In the genomic region with DNA sequence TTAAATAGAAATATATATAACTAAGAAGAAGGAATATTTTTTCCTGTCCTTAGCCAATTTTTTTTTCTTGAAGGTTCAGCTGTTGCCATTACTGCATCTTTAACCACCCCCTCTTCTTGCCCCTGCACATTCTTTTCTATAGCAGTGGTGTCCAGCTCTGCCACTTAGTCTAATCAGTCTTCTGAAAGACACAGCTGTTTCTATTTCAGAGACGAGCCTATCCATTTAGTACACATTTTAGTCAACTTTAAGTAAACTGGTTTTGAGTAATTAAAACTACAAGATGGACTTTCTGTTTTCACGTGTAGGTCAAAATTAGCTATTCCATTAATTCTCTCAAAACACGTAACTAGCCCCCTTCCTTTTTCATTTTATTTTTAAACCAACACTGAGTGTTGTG, we compare ENCODE assay signal across 9 cellular contexts. TPM values are rescaled to one million over a fixed set of nuclear protein-coding genes. Genes with fewer than 3 reads are reported as not detected.
DNase-seq lines count a peak whose midpoint lies in the region; ATAC-seq and TF ChIP-seq lines count a peak whose summit lies in the region.
"Had no signal": no experiment of that assay in that cellular context is flagged by ENCODE, and none has a peak within 500 bp of the region (broad histone marks: within the 10 kb centered on the region; RNA-seq: fewer than 3 reads in every experiment).

No MANE protein-coding gene starts in this region.

- H3K27me3 ChIP-seq in GM06990 (replicated peaks; ENCODE audit: control insufficient read depth, insufficient read depth, low read length) (no peaks in the 10 kb centered on the region), mesenchymal stem cell (ENCODE audit: control insufficient read depth in 1 of 2, insufficient read depth in 1 of 2, low read length in 2 of 2) (no peaks in the 10 kb centered on the region)
- H3K27me3 ChIP-seq: heart right ventricle had no signal

- H3K4me1 ChIP-seq in mesenchymal stem cell (ENCODE audit: control insufficient read depth, insufficient read depth, low read depth, low read length): no peaks in the 10 kb centered on the region

- H3K23ac ChIP-seq in mesenchymal stem cell (ENCODE audit: low read length in 2 of 2): no peak overlapping the region

- peak; percentile 69 for ATAC-seq in GM19043 (IDR thresholded peaks at IDR 0.05; ENCODE audit: low read depth, unreplicated experiment)
- peak; percentile 73 for ATAC-seq in HG02678 (IDR thresholded peaks at IDR 0.05; ENCODE audit: unreplicated experiment)
- peak; percentile 77 for ATAC-seq in HG03460 (IDR thresholded peaks at IDR 0.05; ENCODE audit: unreplicated experiment)
- ATAC-seq in SK-N-SH treated with all-trans-retinoic acid at 6 μM for 48 hours: no peak
- no peak for ATAC-seq in GM21737 (IDR thresholded peaks at IDR 0.05; ENCODE audit: unreplicated experiment)

- H3K4me2 ChIP-seq in mesenchymal stem cell (ENCODE audit: low read length, poor library complexity, severe bottlenecking): no peak overlapping the region

- TF ChIP-seq CTCF in GM06990 (IDR thresholded peaks at IDR 0.05; ENCODE audit: insufficient read depth, low read length, poor library complexity, severe bottlenecking): no peak

- H3K9ac ChIP-seq in mesenchymal stem cell (ENCODE audit: low read length): no peak overlapping the region

- H3K4me3 ChIP-seq in GM06990 (replicated peaks; ENCODE audit: low read depth, low read length) (peak overlapping the region; percentile 53), mesenchymal stem cell (ENCODE audit: insufficient read depth in 1 of 2, low read depth in 1 of 2, low read length in 2 of 2) (no peak overlapping the region)
- H3K4me3 ChIP-seq: heart right ventricle had no signal

- H3K18ac ChIP-seq in mesenchymal stem cell (ENCODE audit: low read depth in 1 of 2, low read length in 2 of 2): no peak overlapping the region

- no peak overlapping the region for H2AFZ ChIP-seq in mesenchymal stem cell (ENCODE audit: low read depth, low read length)

- no peak overlapping the region for H2BK15ac ChIP-seq in mesenchymal stem cell (ENCODE audit: low read depth, poor library complexity, severe bottlenecking)

- H3K79me1 ChIP-seq in mesenchymal stem cell (replicated peaks; ENCODE audit: low read length, poor library complexity, severe bottlenecking): peaks cover 27% of the 10 kb centered on the region

- no peak overlapping the region for H2BK5ac ChIP-seq in mesenchymal stem cell (ENCODE audit: low read depth, low read length, poor library complexity, severe bottlenecking)

- H3K14ac ChIP-seq in mesenchymal stem cell (ENCODE audit: low read length in 2 of 2): no peak overlapping the region

- no peak overlapping the region for H2BK120ac ChIP-seq in mesenchymal stem cell (ENCODE audit: low read depth, low read length)

- H3K9me3 ChIP-seq in mesenchymal stem cell (ENCODE audit: control insufficient read depth, low read length): no peaks in the 10 kb centered on the region

- no peak overlapping the region for H2BK12ac ChIP-seq in mesenchymal stem cell (ENCODE audit: low read length in 2 of 2)

- DNase-seq in GM06990 (ENCODE audit: extremely low read depth, insufficient read length) (peak; percentile 61), mesenchymal stem cell (no peak)
- DNase-seq in stimulated activated naive CD4-positive, alpha-beta T cell treated with Interleukin-2 at 50 U/mL for 16 hours (lab: John Stamatoyannopoulos, UW): no peak
- DNase-seq: heart right ventricle had no signal

- no peak overlapping the region for H2AK5ac ChIP-seq in mesenchymal stem cell (ENCODE audit: low read length, severe bottlenecking)

- no peak overlapping the region for H4K8ac ChIP-seq in mesenchymal stem cell (ENCODE audit: low read length)

- no peak overlapping the region for H3K4ac ChIP-seq in mesenchymal stem cell (ENCODE audit: low read depth in 1 of 2, low read length in 2 of 2)

- no peak overlapping the region for H3K27ac ChIP-seq in mesenchymal stem cell (ENCODE audit: low read length, poor library complexity, severe bottlenecking)
- H3K27ac ChIP-seq: heart right ventricle had no signal

- H3K36me3 ChIP-seq in GM06990 (ENCODE audit: control insufficient read depth, insufficient read depth, low read length): no peaks in the 10 kb centered on the region
- peaks cover 3 to 4% of the 10 kb centered on the region in 2 experiments for H3K36me3 ChIP-seq in mesenchymal stem cell (ENCODE audit: control insufficient read depth in 1 of 2, insufficient read depth in 2 of 2, low read depth in 1 of 2, low read length in 2 of 2)

- 60% methylated on average over 1 of the region's 3 CpGs for WGBS in mesenchymal stem cell

- H4K91ac ChIP-seq in mesenchymal stem cell (ENCODE audit: low read length): no peak overlapping the region

TF ChIP-seq in SK-N-SH treated with all-trans-retinoic acid at 6 μM for 48 hours, 23 proteins besides CTCF, POLR2A, EP300 and RAD21:
- TF ChIP-seq, protein P1, sequence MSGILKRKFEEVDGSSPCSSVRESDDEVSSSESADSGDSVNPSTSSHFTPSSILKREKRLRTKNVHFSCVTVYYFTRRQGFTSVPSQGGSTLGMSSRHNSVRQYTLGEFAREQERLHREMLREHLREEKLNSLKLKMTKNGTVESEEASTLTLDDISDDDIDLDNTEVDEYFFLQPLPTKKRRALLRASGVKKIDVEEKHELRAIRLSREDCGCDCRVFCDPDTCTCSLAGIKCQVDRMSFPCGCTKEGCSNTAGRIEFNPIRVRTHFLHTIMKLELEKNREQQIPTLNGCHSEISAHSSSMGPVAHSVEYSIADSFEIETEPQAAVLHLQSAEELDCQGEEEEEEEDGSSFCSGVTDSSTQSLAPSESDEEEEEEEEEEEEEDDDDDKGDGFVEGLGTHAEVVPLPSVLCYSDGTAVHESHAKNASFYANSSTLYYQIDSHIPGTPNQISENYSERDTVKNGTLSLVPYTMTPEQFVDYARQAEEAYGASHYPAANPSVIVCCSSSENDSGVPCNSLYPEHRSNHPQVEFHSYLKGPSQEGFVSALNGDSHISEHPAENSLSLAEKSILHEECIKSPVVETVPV (CRISPR knock-in tag; IDR thresholded peaks at IDR 0.05): no peak
- TF ChIP-seq ZNF70 (CRISPR knock-in tag; IDR thresholded peaks at IDR 0.05) (no peak), ZNF8 (CRISPR knock-in tag; IDR thresholded peaks at IDR 0.05) (no peak), GLIS3 (CRISPR knock-in tag; IDR thresholded peaks at IDR 0.05) (no peak), ZFP30 (CRISPR knock-in tag; IDR thresholded peaks at IDR 0.05) (no peak), ARNTL (CRISPR knock-in tag; IDR thresholded peaks at IDR 0.05; ENCODE audit: borderline replicate concordance, low read depth) (no peak), BACH2 (CRISPR knock-in tag; IDR thresholded peaks at IDR 0.05; ENCODE audit: borderline replicate concordance) (no peak)
- TF ChIP-seq, protein P2, sequence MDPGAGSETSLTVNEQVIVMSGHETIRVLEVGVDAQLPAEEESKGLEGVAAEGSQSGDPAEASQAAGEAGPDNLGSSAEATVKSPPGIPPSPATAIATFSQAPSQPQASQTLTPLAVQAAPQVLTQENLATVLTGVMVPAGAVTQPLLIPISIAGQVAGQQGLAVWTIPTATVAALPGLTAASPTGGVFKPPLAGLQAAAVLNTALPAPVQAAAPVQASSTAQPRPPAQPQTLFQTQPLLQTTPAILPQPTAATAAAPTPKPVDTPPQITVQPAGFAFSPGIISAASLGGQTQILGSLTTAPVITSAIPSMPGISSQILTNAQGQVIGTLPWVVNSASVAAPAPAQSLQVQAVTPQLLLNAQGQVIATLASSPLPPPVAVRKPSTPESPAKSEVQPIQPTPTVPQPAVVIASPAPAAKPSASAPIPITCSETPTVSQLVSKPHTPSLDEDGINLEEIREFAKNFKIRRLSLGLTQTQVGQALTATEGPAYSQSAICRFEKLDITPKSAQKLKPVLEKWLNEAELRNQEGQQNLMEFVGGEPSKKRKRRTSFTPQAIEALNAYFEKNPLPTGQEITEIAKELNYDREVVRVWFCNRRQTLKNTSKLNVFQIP (CRISPR knock-in tag; IDR thresholded peaks at IDR 0.05; ENCODE audit: borderline replicate concordance, low read depth): no peak

RNA-seq across cellular contexts. Expression of a gene that starts 21.0 kb away (rescaled TPM):
- 8.6 TPM for polyA plus RNA-seq in mesenchymal stem cell (2013, experiment 1 of 2)
- polyA plus RNA-seq in mesenchymal stem cell (2013, experiment 2 of 2): 9.9 TPM

Comparison
In these comparisons a context has a peak if more than half of its experiments do, and no peak if none do; other contexts are left out.
1. ATAC-seq: peak in GM19043 (single experiment), HG02678 (single experiment) and HG03460 (single experiment); none in SK-N-SH treated with all-trans-retinoic acid at 6 μM for 48 hours (single experiment) and GM21737 (single experiment).